8 cellular contexts compared by ENCODE assay signal in the genomic region with DNA sequence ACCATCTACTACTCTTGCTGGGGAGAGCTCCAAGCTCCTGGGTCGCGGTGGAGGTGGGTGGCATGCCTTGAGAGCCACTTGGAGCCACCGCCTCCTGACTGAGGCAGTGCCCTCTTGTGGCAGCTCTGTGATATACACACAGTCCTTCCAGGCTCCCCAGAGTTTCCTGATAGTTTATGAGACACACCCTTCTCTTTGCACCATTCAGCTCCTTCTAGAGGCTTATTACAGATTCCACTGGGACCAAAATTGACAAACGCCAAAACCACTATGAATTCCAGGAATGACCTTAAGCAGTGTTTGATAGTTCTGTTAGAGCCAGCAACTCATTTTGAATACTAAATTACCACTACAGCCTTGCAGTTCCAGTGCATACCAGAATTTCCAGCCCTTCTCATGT.
DNase-seq lines count a peak whose midpoint lies in the region; ATAC-seq and TF ChIP-seq lines count a peak whose summit lies in the region.

No MANE protein-coding gene starts in this region.

- ATAC-seq in GM18499 (IDR thresholded peaks at IDR 0.05; ENCODE audit: insufficient read depth, unreplicated experiment) (peak; percentile 60), HG03066 (IDR thresholded peaks at IDR 0.05; ENCODE audit: low read depth, unreplicated experiment) (peak; percentile 63)
- ATAC-seq in activated T-cell treated with anti-CD3 and anti-CD28 coated beads, Interleukin-2, amount 50 U/mL, for 72 hours (replicated peaks in 1 of 2), result peak in 1 of 2 donors; percentile 57

- H3K27ac Mint-ChIP-seq in activated T-cell treated with anti-CD3 and anti-CD28 coated beads, Interleukin-2, amount 50 U/mL, for 72 hours, result no peak overlapping the region

- no peaks in the 10 kb centered on the region for H3K27me3 Mint-ChIP-seq in activated T-cell treated with anti-CD3 and anti-CD28 coated beads, Interleukin-2, amount 50 U/mL, for 72 hours (ENCODE audit: low read depth)

- H3K9me3 Mint-ChIP-seq in activated T-cell treated with anti-CD3 and anti-CD28 coated beads, Interleukin-2, amount 50 U/mL, for 72 hours, result no peaks in the 10 kb centered on the region

- H3K4me3 ChIP-seq in retinal pigment epithelial cell (ENCODE audit: low read length), result no peak overlapping the region

- peak in 8 of 14 donors; percentile 3 to 52 (median 15) for DNase-seq in C1 segment of cervical spinal cord (lab: John Stamatoyannopoulos, UW)
- peak; percentile 64 for DNase-seq in NCI-H460 (ENCODE audit: extremely low read depth, low read depth)
- peak; percentile 30 to 52 for DNase-seq in activated T-cell treated with anti-CD3 and anti-CD28 coated beads, Interleukin-2, amount 50 U/mL, for 72 hours
- peak; percentile 49 for DNase-seq in glomerular visceral epithelial cell (ENCODE audit: extremely low spot score)
- peak; percentile 9 for DNase-seq in retinal pigment epithelial cell (ENCODE audit: low read depth)
- no peak for DNase-seq in cerebellar nuclear complex (lab: John Stamatoyannopoulos, UW)

- TF ChIP-seq CTCF in retinal pigment epithelial cell (conservative IDR thresholded peaks at IDR 0.05; ENCODE audit: low read depth, low read length), result peak; percentile 92

- no peaks in the 10 kb centered on the region for H3K4me1 Mint-ChIP-seq in activated T-cell treated with anti-CD3 and anti-CD28 coated beads, Interleukin-2, amount 50 U/mL, for 72 hours (ENCODE audit: low read depth)

- no peaks in the 10 kb centered on the region for H3K36me3 Mint-ChIP-seq in activated T-cell treated with anti-CD3 and anti-CD28 coated beads, Interleukin-2, amount 50 U/mL, for 72 hours (ENCODE audit: insufficient read depth in 2 of 2)

- H3K4me3 Mint-ChIP-seq in activated T-cell treated with anti-CD3 and anti-CD28 coated beads, Interleukin-2, amount 50 U/mL, for 72 hours, result peak overlapping the region in 1 of 2 donors; percentile 14

Comparison
In these comparisons a context has a peak if more than half of its experiments do, and no peak if none do; other contexts are left out.
1. DNase-seq: peak in C1 segment of cervical spinal cord (8 of 14), NCI-H460 (single experiment), activated T-cell treated with anti-CD3 and anti-CD28 coated beads, Interleukin-2, amount 50 U/mL, for 72 hours (2 of 2), glomerular visceral epithelial cell (single experiment) and retinal pigment epithelial cell (single experiment); none in cerebellar nuclear complex (0 of 2).